In the genomic region with DNA sequence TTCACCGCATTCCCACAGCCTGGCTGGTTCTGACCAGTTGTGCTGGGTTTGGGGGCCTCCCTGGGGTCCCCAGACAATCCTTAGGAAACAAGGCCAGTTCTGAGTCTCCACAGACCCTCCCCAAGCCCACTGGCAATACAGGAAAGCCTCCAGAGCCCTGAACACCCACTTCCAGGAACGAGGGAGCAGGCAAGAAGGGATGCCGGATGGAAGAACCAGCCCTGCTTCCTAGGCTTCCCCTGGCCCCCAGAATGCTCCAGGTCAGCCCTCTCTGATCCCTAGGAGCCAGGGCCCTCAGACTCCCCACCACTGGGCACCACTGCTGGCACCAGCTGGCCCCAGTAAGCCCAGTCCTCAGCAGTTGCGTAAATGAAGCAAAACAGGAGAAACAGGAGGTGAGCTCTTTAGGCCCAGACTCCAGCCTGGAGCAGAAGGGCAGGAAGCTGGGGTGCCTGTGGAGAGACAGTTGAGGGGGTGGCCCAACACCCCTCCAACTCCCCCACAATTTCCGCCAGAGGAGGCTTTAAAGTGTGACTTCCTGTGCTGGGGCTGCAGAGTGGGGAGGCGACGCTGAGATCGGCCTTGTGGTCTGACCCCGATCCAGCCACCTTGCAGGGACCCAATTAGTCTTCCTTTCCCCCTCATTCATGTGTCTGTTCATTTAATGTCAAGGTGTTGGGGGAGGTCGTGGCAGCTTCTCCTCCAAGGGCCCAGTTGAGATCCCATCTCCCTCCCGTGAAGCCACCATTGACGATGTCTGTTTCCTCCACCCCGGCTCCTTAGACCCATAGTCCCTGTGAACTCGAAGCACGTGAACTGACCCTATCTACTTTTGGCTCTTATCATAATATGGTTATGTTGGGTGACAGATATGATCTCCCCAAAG, we compare ENCODE assay signal across 1 cellular context.
TF ChIP-seq lines count a peak whose summit lies in the region.

No MANE protein-coding gene starts in this region.

TF ChIP-seq in K562, 482 proteins besides CTCF, POLR2A, EP300 and RAD21 (continues in another document):
- TF ChIP-seq ZFX (CRISPR knock-in tag; IDR thresholded peaks at IDR 0.05) (peak; percentile 45), BCLAF1 (IDR thresholded peaks at IDR 0.05; ENCODE audit: borderline replicate concordance in 1 of 2, control insufficient read depth in 1 of 2, low read depth in 2 of 2, low read length in 1 of 2) (0 out of 4 replicates have a peak, but pooled peaks of 1 of the 2 experiments have one; percentile 64), RNF2 (IDR thresholded peaks at IDR 0.05) (peak; percentile 63; the same call in 1 of the 2 replicates), CEBPB (tag; IDR thresholded peaks at IDR 0.05) (peak; percentile 43; the same call in 1 of the 2 replicates), GABPB1 (CRISPR knock-in tag; IDR thresholded peaks at IDR 0.05) (peak; percentile 64), MAZ (CRISPR knock-in tag; conservative IDR thresholded peaks at IDR 0.05 in 1 of 2, IDR thresholded peaks at IDR 0.05 in 1 of 2) (peak in 1 of 2 experiments; percentile 25; a peak in 1 of 4 replicates), ZNF766 (CRISPR knock-in tag; conservative IDR thresholded peaks at IDR 0.05) (no peak), EGR1 (conservative IDR thresholded peaks at IDR 0.05) (peak; percentile 91), SMAD4 (CRISPR knock-in tag; conservative IDR thresholded peaks at IDR 0.05) (0 out of 2 replicates have a peak, but pooled peaks have one; percentile 40), TFAP4 (CRISPR knock-in tag; IDR thresholded peaks at IDR 0.05; ENCODE audit: borderline replicate concordance) (0 out of 2 replicates have a peak, but pooled peaks have one; percentile 38), CBFA2T3 (IDR thresholded peaks at IDR 0.05) (peak; percentile 40; the same call in 1 of the 2 replicates), SPI1 (IDR thresholded peaks at IDR 0.05; ENCODE audit: borderline replicate concordance, low read depth, low read length) (0 out of 2 replicates have a peak, but pooled peaks have one; percentile 30), RNF219 (CRISPR knock-in tag; IDR thresholded peaks at IDR 0.05) (no peak), NFYB (IDR thresholded peaks at IDR 0.05; ENCODE audit: extremely low read depth, insufficient read length) (no peak), CXXC5 (CRISPR knock-in tag; IDR thresholded peaks at IDR 0.05) (peak; percentile 13; the same call in 1 of the 2 replicates), ZNF395 (CRISPR knock-in tag; IDR thresholded peaks at IDR 0.05) (0 out of 2 replicates have a peak, but pooled peaks have one; percentile 16), CREBBP (IDR thresholded peaks at IDR 0.05; ENCODE audit: low read depth, low read length) (no peak), ZNF239 (CRISPR knock-in tag; IDR thresholded peaks at IDR 0.05) (no peak), NFIC (IDR thresholded peaks at IDR 0.05) (no peak), RBFOX2 (IDR thresholded peaks at IDR 0.05; ENCODE audit: low read depth, low read length) (peak; percentile 75), ETV6 (IDR thresholded peaks at IDR 0.05; ENCODE audit: borderline replicate concordance in 1 of 2, low read depth in 2 of 2, low read length in 1 of 2) (peak; percentile 75 to 87; a peak in 3 of 4 replicates), ETV6 (CRISPR knock-in tag; IDR thresholded peaks at IDR 0.05; ENCODE audit: borderline replicate concordance) (no peak), KLF16 (IDR thresholded peaks at IDR 0.05) (peak; percentile 20; the same call in 1 of the 2 replicates), PHF20 (IDR thresholded peaks at IDR 0.05; ENCODE audit: partially characterized antibody) (no peak), L3MBTL2 (IDR thresholded peaks at IDR 0.05) (peak; percentile 54), CBFA2T2 (conservative IDR thresholded peaks at IDR 0.05) (0 out of 2 replicates have a peak, but pooled peaks have one; percentile 4), MNT (conservative IDR thresholded peaks at IDR 0.05) (peak in 1 of 2 experiments; percentile 40; a peak in 2 of 4 replicates), ZNF282 (CRISPR knock-in tag; IDR thresholded peaks at IDR 0.05) (no peak), ESRRA (IDR thresholded peaks at IDR 0.05; ENCODE audit: borderline replicate concordance, low read depth) (0 out of 2 replicates have a peak, but pooled peaks have one; percentile 7), CBX1 (IDR thresholded peaks at IDR 0.05; ENCODE audit: low read depth) (0 out of 2 replicates have a peak, but pooled peaks have one; percentile 14), SP2 (IDR thresholded peaks at IDR 0.05; ENCODE audit: extremely low read depth, low read depth, low read length, poor library complexity, severe bottlenecking) (no peak), POLR2AphosphoS5 (IDR thresholded peaks at IDR 0.05; ENCODE audit: control insufficient read depth, insufficient read depth, low read depth, low read length) (peak; percentile 45; the same call in 1 of the 2 replicates), C11orf30 (IDR thresholded peaks at IDR 0.05; ENCODE audit: low read depth) (no peak), RBM22 (IDR thresholded peaks at IDR 0.05; ENCODE audit: low read depth, low read length, poor library complexity, severe bottlenecking) (peak; percentile 26), BHLHE40 (IDR thresholded peaks at IDR 0.05; ENCODE audit: low read length) (peak; percentile 9; the same call in 1 of the 2 replicates), HMGN3 (IDR thresholded peaks at IDR 0.05; ENCODE audit: borderline replicate concordance, extremely low read depth, insufficient read length, low read depth, low read length) (no peak), GTF2A2 (tag; IDR thresholded peaks at IDR 0.05) (no peak), JUND (IDR thresholded peaks at IDR 0.05; ENCODE audit: borderline replicate concordance, low read depth, low read length) (no peak; the same call in 1 of the 2 replicates), JUND (tag; IDR thresholded peaks at IDR 0.05; ENCODE audit: borderline replicate concordance, low read depth, low read length) (no peak), TSC22D4 (tag; IDR thresholded peaks at IDR 0.05) (no peak)
- TF ChIP-seq, protein P1, sequence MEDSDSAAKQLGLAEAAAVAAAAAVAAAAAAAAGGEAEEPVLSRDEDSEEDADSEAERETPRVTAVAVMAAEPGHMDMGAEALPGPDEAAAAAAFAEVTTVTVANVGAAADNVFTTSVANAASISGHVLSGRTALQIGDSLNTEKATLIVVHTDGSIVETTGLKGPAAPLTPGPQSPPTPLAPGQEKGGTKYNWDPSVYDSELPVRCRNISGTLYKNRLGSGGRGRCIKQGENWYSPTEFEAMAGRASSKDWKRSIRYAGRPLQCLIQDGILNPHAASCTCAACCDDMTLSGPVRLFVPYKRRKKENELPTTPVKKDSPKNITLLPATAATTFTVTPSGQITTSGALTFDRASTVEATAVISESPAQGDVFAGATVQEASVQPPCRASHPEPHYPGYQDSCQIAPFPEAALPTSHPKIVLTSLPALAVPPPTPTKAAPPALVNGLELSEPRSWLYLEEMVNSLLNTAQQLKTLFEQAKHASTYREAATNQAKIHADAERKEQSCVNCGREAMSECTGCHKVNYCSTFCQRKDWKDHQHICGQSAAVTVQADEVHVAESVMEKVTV (CRISPR knock-in tag; IDR thresholded peaks at IDR 0.05) = no peak
- TF ChIP-seq, protein P2, sequence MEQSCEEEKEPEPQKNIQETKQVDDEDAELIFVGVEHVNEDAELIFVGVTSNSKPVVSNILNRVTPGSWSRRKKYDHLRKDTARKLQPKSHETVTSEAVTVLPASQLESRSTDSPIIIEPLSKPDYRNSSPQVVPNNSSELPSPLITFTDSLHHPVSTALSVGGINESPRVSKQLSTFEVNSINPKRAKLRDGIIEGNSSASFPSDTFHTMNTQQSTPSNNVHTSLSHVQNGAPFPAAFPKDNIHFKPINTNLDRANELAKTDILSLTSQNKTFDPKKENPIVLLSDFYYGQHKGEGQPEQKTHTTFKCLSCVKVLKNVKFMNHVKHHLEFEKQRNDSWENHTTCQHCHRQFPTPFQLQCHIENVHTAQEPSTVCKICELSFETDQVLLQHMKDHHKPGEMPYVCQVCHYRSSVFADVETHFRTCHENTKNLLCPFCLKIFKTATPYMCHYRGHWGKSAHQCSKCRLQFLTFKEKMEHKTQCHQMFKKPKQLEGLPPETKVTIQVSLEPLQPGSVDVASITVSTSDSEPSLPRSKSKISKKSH (CRISPR knock-in tag; IDR thresholded peaks at IDR 0.05) = no peak
- TF ChIP-seq, protein P3, sequence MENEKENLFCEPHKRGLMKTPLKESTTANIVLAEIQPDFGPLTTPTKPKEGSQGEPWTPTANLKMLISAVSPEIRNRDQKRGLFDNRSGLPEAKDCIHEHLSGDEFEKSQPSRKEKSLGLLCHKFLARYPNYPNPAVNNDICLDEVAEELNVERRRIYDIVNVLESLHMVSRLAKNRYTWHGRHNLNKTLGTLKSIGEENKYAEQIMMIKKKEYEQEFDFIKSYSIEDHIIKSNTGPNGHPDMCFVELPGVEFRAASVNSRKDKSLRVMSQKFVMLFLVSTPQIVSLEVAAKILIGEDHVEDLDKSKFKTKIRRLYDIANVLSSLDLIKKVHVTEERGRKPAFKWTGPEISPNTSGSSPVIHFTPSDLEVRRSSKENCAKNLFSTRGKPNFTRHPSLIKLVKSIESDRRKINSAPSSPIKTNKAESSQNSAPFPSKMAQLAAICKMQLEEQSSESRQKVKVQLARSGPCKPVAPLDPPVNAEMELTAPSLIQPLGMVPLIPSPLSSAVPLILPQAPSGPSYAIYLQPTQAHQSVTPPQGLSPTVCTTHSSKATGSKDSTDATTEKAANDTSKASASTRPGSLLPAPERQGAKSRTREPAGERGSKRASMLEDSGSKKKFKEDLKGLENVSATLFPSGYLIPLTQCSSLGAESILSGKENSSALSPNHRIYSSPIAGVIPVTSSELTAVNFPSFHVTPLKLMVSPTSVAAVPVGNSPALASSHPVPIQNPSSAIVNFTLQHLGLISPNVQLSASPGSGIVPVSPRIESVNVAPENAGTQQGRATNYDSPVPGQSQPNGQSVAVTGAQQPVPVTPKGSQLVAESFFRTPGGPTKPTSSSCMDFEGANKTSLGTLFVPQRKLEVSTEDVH (IDR thresholded peaks at IDR 0.05; ENCODE audit: low read depth, partially characterized antibody) = no peak
